In the genomic region with DNA sequence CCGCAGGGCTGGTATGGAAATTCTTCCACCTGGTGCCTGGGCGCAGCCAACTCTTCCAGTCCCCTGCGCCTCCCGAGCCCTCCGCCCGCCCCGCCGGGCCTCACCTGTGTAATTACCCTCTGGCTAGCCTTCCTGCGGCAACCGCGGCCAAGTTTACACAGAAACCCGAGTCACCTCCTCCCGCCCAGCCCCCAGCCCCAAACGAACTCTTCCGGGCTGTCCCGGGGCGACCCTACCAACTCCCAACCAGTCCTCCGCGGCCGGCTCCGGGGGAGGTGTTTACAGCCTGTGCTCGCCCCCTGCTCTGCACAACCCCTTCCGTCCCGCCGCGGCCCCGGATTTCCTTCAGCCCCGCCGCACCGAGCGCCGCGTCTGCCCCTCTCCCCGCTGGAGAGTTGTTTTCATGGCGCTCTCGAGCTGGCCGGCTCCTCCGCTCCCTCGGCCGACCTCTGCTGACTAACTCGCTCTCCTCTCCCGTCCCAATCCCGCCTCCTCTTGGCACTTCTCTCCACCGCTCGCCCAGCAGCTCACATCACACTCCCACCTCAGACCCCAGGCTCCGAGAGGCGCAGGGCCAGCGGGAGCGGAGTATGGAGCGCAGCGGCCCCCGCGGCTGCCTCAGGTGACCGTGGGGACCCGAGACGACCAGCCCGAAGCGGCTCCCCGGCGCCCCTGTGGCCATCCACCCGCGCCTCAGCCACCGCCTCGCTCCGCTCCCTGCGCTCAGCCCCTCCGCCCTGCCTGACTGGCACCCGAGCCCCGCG, we compare ENCODE assay signal across 1 cellular context.
TF ChIP-seq lines count a peak whose summit lies in the region.

No MANE protein-coding gene starts in this region.

TF ChIP-seq in K562, 482 proteins besides CTCF, POLR2A, EP300 and RAD21 (continued from another document and continues in another):
- TF ChIP-seq, protein P1, sequence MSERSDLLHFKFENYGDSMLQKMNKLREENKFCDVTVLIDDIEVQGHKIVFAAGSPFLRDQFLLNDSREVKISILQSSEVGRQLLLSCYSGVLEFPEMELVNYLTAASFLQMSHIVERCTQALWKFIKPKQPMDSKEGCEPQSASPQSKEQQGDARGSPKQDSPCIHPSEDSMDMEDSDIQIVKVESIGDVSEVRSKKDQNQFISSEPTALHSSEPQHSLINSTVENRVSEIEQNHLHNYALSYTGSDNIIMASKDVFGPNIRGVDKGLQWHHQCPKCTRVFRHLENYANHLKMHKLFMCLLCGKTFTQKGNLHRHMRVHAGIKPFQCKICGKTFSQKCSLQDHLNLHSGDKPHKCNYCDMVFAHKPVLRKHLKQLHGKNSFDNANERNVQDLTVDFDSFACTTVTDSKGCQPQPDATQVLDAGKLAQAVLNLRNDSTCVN (CRISPR knock-in tag; IDR thresholded peaks at IDR 0.05) = 0 out of 2 replicates have a peak, but pooled peaks have one; percentile 23
- TF ChIP-seq TAF1 (IDR thresholded peaks at IDR 0.05; ENCODE audit: control insufficient read depth, extremely low read depth, insufficient read depth, low read length, severe bottlenecking) (peak; percentile 20), ZNF384 (IDR thresholded peaks at IDR 0.05; ENCODE audit: low read depth, low read length) (no peak), FOXJ3 (CRISPR knock-in tag; IDR thresholded peaks at IDR 0.05) (no peak), ZNF79 (CRISPR knock-in tag; IDR thresholded peaks at IDR 0.05; ENCODE audit: low read depth) (no peak), SMAD1 (IDR thresholded peaks at IDR 0.05; ENCODE audit: low read depth, low read length, partially characterized antibody) (no peak), SIN3A (IDR thresholded peaks at IDR 0.05; ENCODE audit: borderline replicate concordance in 2 of 2, control insufficient read depth in 1 of 2, low read depth in 2 of 2, low read length in 2 of 2) (no peak), MBD2 (IDR thresholded peaks at IDR 0.05; ENCODE audit: borderline replicate concordance, low read depth) (no peak), KDM2B (CRISPR knock-in tag; IDR thresholded peaks at IDR 0.05) (peak; percentile 25; the same call in 1 of the 2 replicates), LARP7 (IDR thresholded peaks at IDR 0.05) (0 out of 2 replicates have a peak, but pooled peaks have one; percentile 45), RBBP5 (IDR thresholded peaks at IDR 0.05; ENCODE audit: borderline replicate concordance, insufficient read depth, low read length, poor library complexity, severe bottlenecking) (peak; percentile 73), PRPF4 (IDR thresholded peaks at IDR 0.05; ENCODE audit: insufficient read depth, low read depth, low read length, poor library complexity, severe bottlenecking) (no peak), HMGN3 (IDR thresholded peaks at IDR 0.05; ENCODE audit: borderline replicate concordance, extremely low read depth, insufficient read length, low read depth, low read length) (peak; percentile 44), MIER1 (IDR thresholded peaks at IDR 0.05; ENCODE audit: low read depth) (no peak), EP400 (IDR thresholded peaks at IDR 0.05) (0 out of 2 replicates have a peak, but pooled peaks have one; percentile 28), CBX2 (IDR thresholded peaks at IDR 0.05; ENCODE audit: insufficient read depth, low read length, poor library complexity, severe bottlenecking) (no peak), FOSL1 (tag; conservative IDR thresholded peaks at IDR 0.05) (peak; percentile 38; the same call in 1 of the 2 replicates), ZNF316 (IDR thresholded peaks at IDR 0.05) (peak; percentile 33; the same call in 1 of the 2 replicates), MCM5 (IDR thresholded peaks at IDR 0.05; ENCODE audit: low read depth) (no peak), EGR1 (conservative IDR thresholded peaks at IDR 0.05) (peak; percentile 29), DACH1 (IDR thresholded peaks at IDR 0.05; ENCODE audit: partially characterized antibody) (no peak), XRCC4 (IDR thresholded peaks at IDR 0.05; ENCODE audit: extremely low read depth, insufficient read depth, insufficient read length) (no peak), ZFX (CRISPR knock-in tag; IDR thresholded peaks at IDR 0.05) (peak; percentile 59), TAF7 (tag; IDR thresholded peaks at IDR 0.05) (peak; percentile 19; the same call in 1 of the 2 replicates), CAMTA2 (CRISPR knock-in tag; conservative IDR thresholded peaks at IDR 0.05) (no peak)
- TF ChIP-seq, protein P2, sequence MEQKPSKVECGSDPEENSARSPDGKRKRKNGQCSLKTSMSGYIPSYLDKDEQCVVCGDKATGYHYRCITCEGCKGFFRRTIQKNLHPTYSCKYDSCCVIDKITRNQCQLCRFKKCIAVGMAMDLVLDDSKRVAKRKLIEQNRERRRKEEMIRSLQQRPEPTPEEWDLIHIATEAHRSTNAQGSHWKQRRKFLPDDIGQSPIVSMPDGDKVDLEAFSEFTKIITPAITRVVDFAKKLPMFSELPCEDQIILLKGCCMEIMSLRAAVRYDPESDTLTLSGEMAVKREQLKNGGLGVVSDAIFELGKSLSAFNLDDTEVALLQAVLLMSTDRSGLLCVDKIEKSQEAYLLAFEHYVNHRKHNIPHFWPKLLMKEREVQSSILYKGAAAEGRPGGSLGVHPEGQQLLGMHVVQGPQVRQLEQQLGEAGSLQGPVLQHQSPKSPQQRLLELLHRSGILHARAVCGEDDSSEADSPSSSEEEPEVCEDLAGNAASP (IDR thresholded peaks at IDR 0.05) = 0 out of 2 replicates have a peak, but pooled peaks have one; percentile 50
- TF ChIP-seq, protein P3, sequence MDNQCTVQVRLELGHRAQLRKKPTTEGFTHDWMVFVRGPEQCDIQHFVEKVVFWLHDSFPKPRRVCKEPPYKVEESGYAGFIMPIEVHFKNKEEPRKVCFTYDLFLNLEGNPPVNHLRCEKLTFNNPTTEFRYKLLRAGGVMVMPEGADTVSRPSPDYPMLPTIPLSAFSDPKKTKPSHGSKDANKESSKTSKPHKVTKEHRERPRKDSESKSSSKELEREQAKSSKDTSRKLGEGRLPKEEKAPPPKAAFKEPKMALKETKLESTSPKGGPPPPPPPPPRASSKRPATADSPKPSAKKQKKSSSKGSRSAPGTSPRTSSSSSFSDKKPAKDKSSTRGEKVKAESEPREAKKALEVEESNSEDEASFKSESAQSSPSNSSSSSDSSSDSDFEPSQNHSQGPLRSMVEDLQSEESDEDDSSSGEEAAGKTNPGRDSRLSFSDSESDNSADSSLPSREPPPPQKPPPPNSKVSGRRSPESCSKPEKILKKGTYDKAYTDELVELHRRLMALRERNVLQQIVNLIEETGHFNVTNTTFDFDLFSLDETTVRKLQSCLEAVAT (IDR thresholded peaks at IDR 0.05) = 0 out of 4 replicates have a peak, but pooled peaks of 1 of the 2 experiments have one; percentile 36
- TF ChIP-seq, protein P4, sequence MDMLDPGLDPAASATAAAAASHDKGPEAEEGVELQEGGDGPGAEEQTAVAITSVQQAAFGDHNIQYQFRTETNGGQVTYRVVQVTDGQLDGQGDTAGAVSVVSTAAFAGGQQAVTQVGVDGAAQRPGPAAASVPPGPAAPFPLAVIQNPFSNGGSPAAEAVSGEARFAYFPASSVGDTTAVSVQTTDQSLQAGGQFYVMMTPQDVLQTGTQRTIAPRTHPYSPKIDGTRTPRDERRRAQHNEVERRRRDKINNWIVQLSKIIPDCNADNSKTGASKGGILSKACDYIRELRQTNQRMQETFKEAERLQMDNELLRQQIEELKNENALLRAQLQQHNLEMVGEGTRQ (CRISPR knock-in tag; IDR thresholded peaks at IDR 0.05) = no peak
- TF ChIP-seq, protein P5, sequence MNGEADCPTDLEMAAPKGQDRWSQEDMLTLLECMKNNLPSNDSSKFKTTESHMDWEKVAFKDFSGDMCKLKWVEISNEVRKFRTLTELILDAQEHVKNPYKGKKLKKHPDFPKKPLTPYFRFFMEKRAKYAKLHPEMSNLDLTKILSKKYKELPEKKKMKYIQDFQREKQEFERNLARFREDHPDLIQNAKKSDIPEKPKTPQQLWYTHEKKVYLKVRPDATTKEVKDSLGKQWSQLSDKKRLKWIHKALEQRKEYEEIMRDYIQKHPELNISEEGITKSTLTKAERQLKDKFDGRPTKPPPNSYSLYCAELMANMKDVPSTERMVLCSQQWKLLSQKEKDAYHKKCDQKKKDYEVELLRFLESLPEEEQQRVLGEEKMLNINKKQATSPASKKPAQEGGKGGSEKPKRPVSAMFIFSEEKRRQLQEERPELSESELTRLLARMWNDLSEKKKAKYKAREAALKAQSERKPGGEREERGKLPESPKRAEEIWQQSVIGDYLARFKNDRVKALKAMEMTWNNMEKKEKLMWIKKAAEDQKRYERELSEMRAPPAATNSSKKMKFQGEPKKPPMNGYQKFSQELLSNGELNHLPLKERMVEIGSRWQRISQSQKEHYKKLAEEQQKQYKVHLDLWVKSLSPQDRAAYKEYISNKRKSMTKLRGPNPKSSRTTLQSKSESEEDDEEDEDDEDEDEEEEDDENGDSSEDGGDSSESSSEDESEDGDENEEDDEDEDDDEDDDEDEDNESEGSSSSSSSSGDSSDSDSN (IDR thresholded peaks at IDR 0.05; ENCODE audit: borderline replicate concordance in 1 of 2, low read depth in 2 of 2, low read length in 2 of 2) = peak; percentile 65 to 79; a peak in 3 of 4 replicates
- TF ChIP-seq, protein P6, sequence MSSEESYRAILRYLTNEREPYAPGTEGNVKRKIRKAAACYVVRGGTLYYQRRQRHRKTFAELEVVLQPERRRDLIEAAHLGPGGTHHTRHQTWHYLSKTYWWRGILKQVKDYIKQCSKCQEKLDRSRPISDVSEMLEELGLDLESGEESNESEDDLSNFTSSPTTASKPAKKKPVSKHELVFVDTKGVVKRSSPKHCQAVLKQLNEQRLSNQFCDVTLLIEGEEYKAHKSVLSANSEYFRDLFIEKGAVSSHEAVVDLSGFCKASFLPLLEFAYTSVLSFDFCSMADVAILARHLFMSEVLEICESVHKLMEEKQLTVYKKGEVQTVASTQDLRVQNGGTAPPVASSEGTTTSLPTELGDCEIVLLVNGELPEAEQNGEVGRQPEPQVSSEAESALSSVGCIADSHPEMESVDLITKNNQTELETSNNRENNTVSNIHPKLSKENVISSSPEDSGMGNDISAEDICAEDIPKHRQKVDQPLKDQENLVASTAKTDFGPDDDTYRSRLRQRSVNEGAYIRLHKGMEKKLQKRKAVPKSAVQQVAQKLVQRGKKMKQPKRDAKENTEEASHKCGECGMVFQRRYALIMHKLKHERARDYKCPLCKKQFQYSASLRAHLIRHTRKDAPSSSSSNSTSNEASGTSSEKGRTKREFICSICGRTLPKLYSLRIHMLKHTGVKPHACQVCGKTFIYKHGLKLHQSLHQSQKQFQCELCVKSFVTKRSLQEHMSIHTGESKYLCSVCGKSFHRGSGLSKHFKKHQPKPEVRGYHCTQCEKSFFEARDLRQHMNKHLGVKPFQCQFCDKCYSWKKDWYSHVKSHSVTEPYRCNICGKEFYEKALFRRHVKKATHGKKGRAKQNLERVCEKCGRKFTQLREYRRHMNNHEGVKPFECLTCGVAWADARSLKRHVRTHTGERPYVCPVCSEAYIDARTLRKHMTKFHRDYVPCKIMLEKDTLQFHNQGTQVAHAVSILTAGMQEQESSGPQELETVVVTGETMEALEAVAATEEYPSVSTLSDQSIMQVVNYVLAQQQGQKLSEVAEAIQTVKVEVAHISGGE (CRISPR knock-in tag; IDR thresholded peaks at IDR 0.05) = 0 out of 6 replicates have a peak, but pooled peaks of 1 of the 3 experiments have one; percentile 30
- TF ChIP-seq, protein P7, sequence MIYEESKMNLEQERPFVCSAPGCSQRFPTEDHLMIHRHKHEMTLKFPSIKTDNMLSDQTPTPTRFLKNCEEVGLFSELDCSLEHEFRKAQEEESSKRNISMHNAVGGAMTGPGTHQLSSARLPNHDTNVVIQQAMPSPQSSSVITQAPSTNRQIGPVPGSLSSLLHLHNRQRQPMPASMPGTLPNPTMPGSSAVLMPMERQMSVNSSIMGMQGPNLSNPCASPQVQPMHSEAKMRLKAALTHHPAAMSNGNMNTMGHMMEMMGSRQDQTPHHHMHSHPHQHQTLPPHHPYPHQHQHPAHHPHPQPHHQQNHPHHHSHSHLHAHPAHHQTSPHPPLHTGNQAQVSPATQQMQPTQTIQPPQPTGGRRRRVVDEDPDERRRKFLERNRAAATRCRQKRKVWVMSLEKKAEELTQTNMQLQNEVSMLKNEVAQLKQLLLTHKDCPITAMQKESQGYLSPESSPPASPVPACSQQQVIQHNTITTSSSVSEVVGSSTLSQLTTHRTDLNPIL (CRISPR knock-in tag; IDR thresholded peaks at IDR 0.05) = no peak
- TF ChIP-seq, protein P8, sequence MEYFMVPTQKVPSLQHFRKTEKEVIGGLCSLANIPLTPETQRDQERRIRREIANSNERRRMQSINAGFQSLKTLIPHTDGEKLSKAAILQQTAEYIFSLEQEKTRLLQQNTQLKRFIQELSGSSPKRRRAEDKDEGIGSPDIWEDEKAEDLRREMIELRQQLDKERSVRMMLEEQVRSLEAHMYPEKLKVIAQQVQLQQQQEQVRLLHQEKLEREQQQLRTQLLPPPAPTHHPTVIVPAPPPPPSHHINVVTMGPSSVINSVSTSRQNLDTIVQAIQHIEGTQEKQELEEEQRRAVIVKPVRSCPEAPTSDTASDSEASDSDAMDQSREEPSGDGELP (CRISPR knock-in tag; IDR thresholded peaks at IDR 0.05; ENCODE audit: borderline replicate concordance) = peak; percentile 19; the same call in 1 of the 2 replicates
- TF ChIP-seq, protein P9, sequence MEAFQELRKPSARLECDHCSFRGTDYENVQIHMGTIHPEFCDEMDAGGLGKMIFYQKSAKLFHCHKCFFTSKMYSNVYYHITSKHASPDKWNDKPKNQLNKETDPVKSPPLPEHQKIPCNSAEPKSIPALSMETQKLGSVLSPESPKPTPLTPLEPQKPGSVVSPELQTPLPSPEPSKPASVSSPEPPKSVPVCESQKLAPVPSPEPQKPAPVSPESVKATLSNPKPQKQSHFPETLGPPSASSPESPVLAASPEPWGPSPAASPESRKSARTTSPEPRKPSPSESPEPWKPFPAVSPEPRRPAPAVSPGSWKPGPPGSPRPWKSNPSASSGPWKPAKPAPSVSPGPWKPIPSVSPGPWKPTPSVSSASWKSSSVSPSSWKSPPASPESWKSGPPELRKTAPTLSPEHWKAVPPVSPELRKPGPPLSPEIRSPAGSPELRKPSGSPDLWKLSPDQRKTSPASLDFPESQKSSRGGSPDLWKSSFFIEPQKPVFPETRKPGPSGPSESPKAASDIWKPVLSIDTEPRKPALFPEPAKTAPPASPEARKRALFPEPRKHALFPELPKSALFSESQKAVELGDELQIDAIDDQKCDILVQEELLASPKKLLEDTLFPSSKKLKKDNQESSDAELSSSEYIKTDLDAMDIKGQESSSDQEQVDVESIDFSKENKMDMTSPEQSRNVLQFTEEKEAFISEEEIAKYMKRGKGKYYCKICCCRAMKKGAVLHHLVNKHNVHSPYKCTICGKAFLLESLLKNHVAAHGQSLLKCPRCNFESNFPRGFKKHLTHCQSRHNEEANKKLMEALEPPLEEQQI (IDR thresholded peaks at IDR 0.05) = no peak
- TF ChIP-seq, protein P10, sequence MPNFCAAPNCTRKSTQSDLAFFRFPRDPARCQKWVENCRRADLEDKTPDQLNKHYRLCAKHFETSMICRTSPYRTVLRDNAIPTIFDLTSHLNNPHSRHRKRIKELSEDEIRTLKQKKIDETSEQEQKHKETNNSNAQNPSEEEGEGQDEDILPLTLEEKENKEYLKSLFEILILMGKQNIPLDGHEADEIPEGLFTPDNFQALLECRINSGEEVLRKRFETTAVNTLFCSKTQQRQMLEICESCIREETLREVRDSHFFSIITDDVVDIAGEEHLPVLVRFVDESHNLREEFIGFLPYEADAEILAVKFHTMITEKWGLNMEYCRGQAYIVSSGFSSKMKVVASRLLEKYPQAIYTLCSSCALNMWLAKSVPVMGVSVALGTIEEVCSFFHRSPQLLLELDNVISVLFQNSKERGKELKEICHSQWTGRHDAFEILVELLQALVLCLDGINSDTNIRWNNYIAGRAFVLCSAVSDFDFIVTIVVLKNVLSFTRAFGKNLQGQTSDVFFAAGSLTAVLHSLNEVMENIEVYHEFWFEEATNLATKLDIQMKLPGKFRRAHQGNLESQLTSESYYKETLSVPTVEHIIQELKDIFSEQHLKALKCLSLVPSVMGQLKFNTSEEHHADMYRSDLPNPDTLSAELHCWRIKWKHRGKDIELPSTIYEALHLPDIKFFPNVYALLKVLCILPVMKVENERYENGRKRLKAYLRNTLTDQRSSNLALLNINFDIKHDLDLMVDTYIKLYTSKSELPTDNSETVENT (CRISPR knock-in tag; IDR thresholded peaks at IDR 0.05) = 0 out of 2 replicates have a peak, but pooled peaks have one; percentile 15
